21 cellular contexts compared by ENCODE assay signal in genomic region chr2:122011493-122012270, GRCh38.
DNase-seq lines count a peak whose midpoint lies in the region; ATAC-seq, FAIRE-seq and TF ChIP-seq lines count a peak whose summit lies in the region.
"Had no signal": no experiment of that assay in that cellular context is flagged by ENCODE, and none has a peak within 500 bp of the region (broad histone marks: within the 10 kb centered on the region; RNA-seq: fewer than 3 reads in every experiment).

No MANE protein-coding gene starts in this region.

- no peaks in the 10 kb centered on the region for H3K36me3 ChIP-seq in left lung
- H3K36me3 ChIP-seq: MG63 had no signal

- intact Hi-C loops in left lung (cut with DNase I), result no loop called here

- no peak overlapping the region for H3K27ac ChIP-seq in left lung
- H3K27ac ChIP-seq: HL-60 had no signal

- no peaks in the 10 kb centered on the region for H3K27me3 ChIP-seq in left lung
- H3K27me3 ChIP-seq: MG63 had no signal

- DNase-seq in AG10803 (ENCODE audit: low read depth) (peak; percentile 22), EH (ENCODE audit: low read depth) (peak; percentile 23), NCI-H460 (ENCODE audit: extremely low read depth, low read depth) (peak; percentile 99), left lung (no peak), SW 1271 (lab: John Stamatoyannopoulos, UW) (no peak), HCEC 1CT (no peak), D341Med (ENCODE audit: low spot score) (no peak), urothelium cell line (ENCODE audit: low spot score) (no peak)
- DNase-seq: CD8-positive, alpha-beta T cell; DMS79; H9; Kasumi-1; MG63; NCI-H1048; NCI-H1436; NCI-H1930; NCI-H226; NCI-H526 had no signal

- FAIRE-seq in urothelium cell line (lab: Jason Lieb, UNC), result no peak
- FAIRE-seq: D721Med, G401.6 had no signal

- no peaks in the 10 kb centered on the region for H3K4me1 ChIP-seq in left lung

- no peaks in the 10 kb centered on the region for H3K9me3 ChIP-seq in left lung
- H3K9me3 ChIP-seq: MG63 had no signal

- no peak for TF ChIP-seq CTCF in AG10803 (conservative IDR thresholded peaks at IDR 0.05; ENCODE audit: low read length)
- TF ChIP-seq CTCF in left lung (IDR thresholded peaks at IDR 0.05), result no peak

- H3K4me3 ChIP-seq in AG10803 (ENCODE audit: low read length) (no peak overlapping the region), left lung (no peak overlapping the region)
- H3K4me3 ChIP-seq: MG63 had no signal

- peak; percentile 31 for ATAC-seq in left lung
- ATAC-seq: CD8-positive, alpha-beta T cell had no signal

Comparison
In these comparisons a context has a peak if more than half of its experiments do, and no peak if none do; other contexts are left out.
1. DNase-seq: peak in AG10803 (single experiment), EH (single experiment) and NCI-H460 (single experiment); none in left lung (0 of 2), SW 1271 (0 of 2), HCEC 1CT (single experiment), D341Med (single experiment) and urothelium cell line (single experiment).